In the genomic region with DNA sequence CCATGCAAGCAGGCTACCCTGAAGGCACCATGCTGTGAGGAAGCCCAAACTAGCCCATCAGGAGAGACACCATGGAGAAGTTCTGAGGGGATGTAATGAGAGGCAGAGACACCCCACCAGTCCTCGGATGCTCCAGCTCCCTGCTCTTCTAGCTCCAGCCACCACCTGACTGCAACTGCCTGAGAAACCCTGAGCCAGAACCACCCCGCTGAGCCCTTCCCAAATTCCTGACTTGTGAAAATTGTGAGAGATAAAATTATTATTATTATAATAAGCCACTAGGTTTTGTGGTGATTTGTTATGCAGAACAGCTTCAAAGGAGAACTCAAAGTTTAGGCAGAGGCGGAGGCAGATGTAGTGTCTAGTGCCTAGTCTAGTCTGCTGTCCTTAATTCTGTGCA, we compare ENCODE assay signal across 21 cellular contexts.
"Had no signal": no experiment of that assay in that cellular context is flagged by ENCODE, and none has a peak within 500 bp of the region (broad histone marks: within the 10 kb centered on the region; RNA-seq: fewer than 3 reads in every experiment).

No MANE protein-coding gene starts in this region.

- H3K27me3 ChIP-seq: SJSA1 had no signal

- H3K4me3 ChIP-seq: SJSA1, SK-N-MC had no signal

- H3K36me3 ChIP-seq: SJSA1 had no signal

- FAIRE-seq: RCC 7860 had no signal

- H3K27ac ChIP-seq: SJSA1, SK-N-MC had no signal

- H3K9me3 ChIP-seq: SJSA1 had no signal

- DNase-seq: KBM-7, MV-4-11, NCI-H1092, NCI-H1105 treated with DMSO at 0.1 percent for 48 hours, NCI-H1417 treated with DMSO at 0.1 percent for 48 hours, NCI-H187, NCI-H2029, NCI-H2081 treated with DMSO at 0.1 percent for 48 hours, NCI-H2171, NCI-H226, NCI-H446, NCI-H510A, NCI-H524 treated with DMSO at 0.1 percent for 48 hours, NCI-H69, NCI-H774, Right ventricle myocardium superior, RPMI8226, SIG-M5 had no signal
